In genomic region chr6:116072368-116072767, GRCh38 we compare ENCODE assay signal across 1 cellular context.
TF ChIP-seq lines count a peak whose summit lies in the region.

No MANE protein-coding gene starts in this region.

TF ChIP-seq in HepG2, 621 proteins besides CTCF, POLR2A, EP300 and RAD21 (continued from another document and continues in another):
- TF ChIP-seq PRDM4 (CRISPR knock-in tag; IDR thresholded peaks at IDR 0.05; ENCODE audit: borderline replicate concordance) (no peak), ZNF766 (CRISPR knock-in tag; IDR thresholded peaks at IDR 0.05; ENCODE audit: borderline replicate concordance) (no peak), SUZ12 (IDR thresholded peaks at IDR 0.05; ENCODE audit: low read depth, low read length) (no peak), CBFB (CRISPR knock-in tag; IDR thresholded peaks at IDR 0.05) (no peak), ZNF256 (CRISPR knock-in tag; conservative IDR thresholded peaks at IDR 0.05) (no peak), IKZF1 (IDR thresholded peaks at IDR 0.05) (no peak), ZSCAN9 (CRISPR knock-in tag; IDR thresholded peaks at IDR 0.05; ENCODE audit: borderline replicate concordance) (0 out of 2 replicates have a peak, but pooled peaks have one; percentile 65), ZNF546 (CRISPR knock-in tag; conservative IDR thresholded peaks at IDR 0.05) (no peak), TEAD2 (CRISPR knock-in tag; IDR thresholded peaks at IDR 0.05) (no peak), TBL1XR1 (IDR thresholded peaks at IDR 0.05; ENCODE audit: borderline replicate concordance, low read length, partially characterized antibody) (no peak), TCF7 (IDR thresholded peaks at IDR 0.05; ENCODE audit: low read depth) (peak; percentile 85), ZNF10 (CRISPR knock-in tag; IDR thresholded peaks at IDR 0.05; ENCODE audit: borderline replicate concordance, low read depth) (no peak), HDAC1 (CRISPR knock-in tag; IDR thresholded peaks at IDR 0.05) (peak; percentile 39; the same call in 1 of the 2 replicates), RXRB (CRISPR knock-in tag; IDR thresholded peaks at IDR 0.05; ENCODE audit: borderline replicate concordance) (peak; percentile 43; the same call in 1 of the 2 replicates), ZNF484 (CRISPR knock-in tag; IDR thresholded peaks at IDR 0.05; ENCODE audit: borderline replicate concordance, low read depth) (no peak), ZNF263 (CRISPR knock-in tag; IDR thresholded peaks at IDR 0.05) (no peak), NR0B2 (CRISPR knock-in tag; IDR thresholded peaks at IDR 0.05) (no peak), FOXA3 (CRISPR knock-in tag; IDR thresholded peaks at IDR 0.05) (peak; percentile 65; the same call in 1 of the 2 replicates), NFRKB (IDR thresholded peaks at IDR 0.05) (no peak), TSC22D2 (CRISPR knock-in tag; IDR thresholded peaks at IDR 0.05; ENCODE audit: borderline replicate concordance) (no peak), NKX3-1 (CRISPR knock-in tag; IDR thresholded peaks at IDR 0.05) (no peak), HIVEP1 (CRISPR knock-in tag; IDR thresholded peaks at IDR 0.05) (no peak), ZNF703 (CRISPR knock-in tag; IDR thresholded peaks at IDR 0.05; ENCODE audit: borderline replicate concordance) (no peak), ZNF644 (CRISPR knock-in tag; IDR thresholded peaks at IDR 0.05; ENCODE audit: low read depth) (peak; percentile 94), TAF1 (CRISPR knock-in tag; IDR thresholded peaks at IDR 0.05) (no peak), KMT2B (CRISPR knock-in tag; IDR thresholded peaks at IDR 0.05) (no peak), ZNF367 (CRISPR knock-in tag; IDR thresholded peaks at IDR 0.05; ENCODE audit: borderline replicate concordance) (no peak), ZFP90 (CRISPR knock-in tag; IDR thresholded peaks at IDR 0.05; ENCODE audit: borderline replicate concordance) (no peak), ZFYVE20 (CRISPR knock-in tag; IDR thresholded peaks at IDR 0.05; ENCODE audit: borderline replicate concordance, low read depth) (no peak), SP4 (CRISPR knock-in tag; IDR thresholded peaks at IDR 0.05) (no peak), ZNF282 (IDR thresholded peaks at IDR 0.05; ENCODE audit: partially characterized antibody) (no peak), KAT8 (CRISPR knock-in tag; IDR thresholded peaks at IDR 0.05) (no peak), ZNF83 (CRISPR knock-in tag; IDR thresholded peaks at IDR 0.05; ENCODE audit: borderline replicate concordance) (no peak), SNAPC2 (CRISPR knock-in tag; IDR thresholded peaks at IDR 0.05) (no peak), XBP1 (CRISPR knock-in tag; IDR thresholded peaks at IDR 0.05) (no peak), KLF13 (CRISPR knock-in tag; IDR thresholded peaks at IDR 0.05) (no peak), ZNF709 (CRISPR knock-in tag; IDR thresholded peaks at IDR 0.05) (no peak), LBX2 (CRISPR knock-in tag; IDR thresholded peaks at IDR 0.05; ENCODE audit: borderline replicate concordance) (no peak), FOXO1 (CRISPR knock-in tag; IDR thresholded peaks at IDR 0.05) (no peak), ZNF496 (CRISPR knock-in tag; IDR thresholded peaks at IDR 0.05; ENCODE audit: insufficient replicate concordance) (no peak), KDM3A (CRISPR knock-in tag; IDR thresholded peaks at IDR 0.05; ENCODE audit: low read depth) (no peak), CAMTA2 (CRISPR knock-in tag; IDR thresholded peaks at IDR 0.05; ENCODE audit: borderline replicate concordance) (no peak), MBD4 (IDR thresholded peaks at IDR 0.05; ENCODE audit: borderline replicate concordance, low read length) (no peak), NR1H2 (CRISPR knock-in tag; IDR thresholded peaks at IDR 0.05; ENCODE audit: borderline replicate concordance, low read depth) (no peak), TARDBP (CRISPR knock-in tag; IDR thresholded peaks at IDR 0.05) (peak; percentile 61; the same call in 1 of the 2 replicates), RBM39 (IDR thresholded peaks at IDR 0.05; ENCODE audit: low read depth, low read length, poor library complexity, severe bottlenecking) (no peak), JDP2 (CRISPR knock-in tag; IDR thresholded peaks at IDR 0.05; ENCODE audit: borderline replicate concordance) (no peak), ZNF30 (CRISPR knock-in tag; IDR thresholded peaks at IDR 0.05) (no peak), KDM2A (CRISPR knock-in tag; IDR thresholded peaks at IDR 0.05; ENCODE audit: borderline replicate concordance, low read depth) (no peak), MED8 (CRISPR knock-in tag; IDR thresholded peaks at IDR 0.05; ENCODE audit: insufficient replicate concordance) (no peak), ZIK1 (CRISPR knock-in tag; IDR thresholded peaks at IDR 0.05; ENCODE audit: borderline replicate concordance, low read depth) (no peak)
- TF ChIP-seq, protein P1, sequence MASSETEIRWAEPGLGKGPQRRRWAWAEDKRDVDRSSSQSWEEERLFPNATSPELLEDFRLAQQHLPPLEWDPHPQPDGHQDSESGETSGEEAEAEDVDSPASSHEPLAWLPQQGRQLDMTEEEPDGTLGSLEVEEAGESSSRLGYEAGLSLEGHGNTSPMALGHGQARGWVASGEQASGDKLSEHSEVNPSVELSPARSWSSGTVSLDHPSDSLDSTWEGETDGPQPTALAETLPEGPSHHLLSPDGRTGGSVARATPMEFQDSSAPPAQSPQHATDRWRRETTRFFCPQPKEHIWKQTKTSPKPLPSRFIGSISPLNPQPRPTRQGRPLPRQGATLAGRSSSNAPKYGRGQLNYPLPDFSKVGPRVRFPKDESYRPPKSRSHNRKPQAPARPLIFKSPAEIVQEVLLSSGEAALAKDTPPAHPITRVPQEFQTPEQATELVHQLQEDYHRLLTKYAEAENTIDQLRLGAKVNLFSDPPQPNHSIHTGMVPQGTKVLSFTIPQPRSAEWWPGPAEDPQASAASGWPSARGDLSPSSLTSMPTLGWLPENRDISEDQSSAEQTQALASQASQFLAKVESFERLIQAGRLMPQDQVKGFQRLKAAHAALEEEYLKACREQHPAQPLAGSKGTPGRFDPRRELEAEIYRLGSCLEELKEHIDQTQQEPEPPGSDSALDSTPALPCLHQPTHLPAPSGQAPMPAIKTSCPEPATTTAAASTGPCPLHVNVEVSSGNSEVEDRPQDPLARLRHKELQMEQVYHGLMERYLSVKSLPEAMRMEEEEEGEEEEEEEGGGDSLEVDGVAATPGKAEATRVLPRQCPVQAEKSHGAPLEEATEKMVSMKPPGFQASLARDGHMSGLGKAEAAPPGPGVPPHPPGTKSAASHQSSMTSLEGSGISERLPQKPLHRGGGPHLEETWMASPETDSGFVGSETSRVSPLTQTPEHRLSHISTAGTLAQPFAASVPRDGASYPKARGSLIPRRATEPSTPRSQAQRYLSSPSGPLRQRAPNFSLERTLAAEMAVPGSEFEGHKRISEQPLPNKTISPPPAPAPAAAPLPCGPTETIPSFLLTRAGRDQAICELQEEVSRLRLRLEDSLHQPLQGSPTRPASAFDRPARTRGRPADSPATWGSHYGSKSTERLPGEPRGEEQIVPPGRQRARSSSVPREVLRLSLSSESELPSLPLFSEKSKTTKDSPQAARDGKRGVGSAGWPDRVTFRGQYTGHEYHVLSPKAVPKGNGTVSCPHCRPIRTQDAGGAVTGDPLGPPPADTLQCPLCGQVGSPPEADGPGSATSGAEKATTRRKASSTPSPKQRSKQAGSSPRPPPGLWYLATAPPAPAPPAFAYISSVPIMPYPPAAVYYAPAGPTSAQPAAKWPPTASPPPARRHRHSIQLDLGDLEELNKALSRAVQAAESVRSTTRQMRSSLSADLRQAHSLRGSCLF (CRISPR knock-in tag; IDR thresholded peaks at IDR 0.05; ENCODE audit: borderline replicate concordance): no peak
- TF ChIP-seq, protein P2, sequence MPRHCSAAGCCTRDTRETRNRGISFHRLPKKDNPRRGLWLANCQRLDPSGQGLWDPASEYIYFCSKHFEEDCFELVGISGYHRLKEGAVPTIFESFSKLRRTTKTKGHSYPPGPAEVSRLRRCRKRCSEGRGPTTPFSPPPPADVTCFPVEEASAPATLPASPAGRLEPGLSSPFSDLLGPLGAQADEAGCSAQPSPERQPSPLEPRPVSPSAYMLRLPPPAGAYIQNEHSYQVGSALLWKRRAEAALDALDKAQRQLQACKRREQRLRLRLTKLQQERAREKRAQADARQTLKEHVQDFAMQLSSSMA (CRISPR knock-in tag; IDR thresholded peaks at IDR 0.05): no peak
- TF ChIP-seq, protein P3, sequence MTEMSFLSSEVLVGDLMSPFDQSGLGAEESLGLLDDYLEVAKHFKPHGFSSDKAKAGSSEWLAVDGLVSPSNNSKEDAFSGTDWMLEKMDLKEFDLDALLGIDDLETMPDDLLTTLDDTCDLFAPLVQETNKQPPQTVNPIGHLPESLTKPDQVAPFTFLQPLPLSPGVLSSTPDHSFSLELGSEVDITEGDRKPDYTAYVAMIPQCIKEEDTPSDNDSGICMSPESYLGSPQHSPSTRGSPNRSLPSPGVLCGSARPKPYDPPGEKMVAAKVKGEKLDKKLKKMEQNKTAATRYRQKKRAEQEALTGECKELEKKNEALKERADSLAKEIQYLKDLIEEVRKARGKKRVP (CRISPR knock-in tag; IDR thresholded peaks at IDR 0.05): peak in 1 of 2 experiments; percentile 99; a peak in 2 of 4 replicates
- TF ChIP-seq, protein P4, sequence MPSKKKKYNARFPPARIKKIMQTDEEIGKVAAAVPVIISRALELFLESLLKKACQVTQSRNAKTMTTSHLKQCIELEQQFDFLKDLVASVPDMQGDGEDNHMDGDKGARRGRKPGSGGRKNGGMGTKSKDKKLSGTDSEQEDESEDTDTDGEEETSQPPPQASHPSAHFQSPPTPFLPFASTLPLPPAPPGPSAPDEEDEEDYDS (CRISPR knock-in tag; IDR thresholded peaks at IDR 0.05): no peak
- TF ChIP-seq, protein P5, sequence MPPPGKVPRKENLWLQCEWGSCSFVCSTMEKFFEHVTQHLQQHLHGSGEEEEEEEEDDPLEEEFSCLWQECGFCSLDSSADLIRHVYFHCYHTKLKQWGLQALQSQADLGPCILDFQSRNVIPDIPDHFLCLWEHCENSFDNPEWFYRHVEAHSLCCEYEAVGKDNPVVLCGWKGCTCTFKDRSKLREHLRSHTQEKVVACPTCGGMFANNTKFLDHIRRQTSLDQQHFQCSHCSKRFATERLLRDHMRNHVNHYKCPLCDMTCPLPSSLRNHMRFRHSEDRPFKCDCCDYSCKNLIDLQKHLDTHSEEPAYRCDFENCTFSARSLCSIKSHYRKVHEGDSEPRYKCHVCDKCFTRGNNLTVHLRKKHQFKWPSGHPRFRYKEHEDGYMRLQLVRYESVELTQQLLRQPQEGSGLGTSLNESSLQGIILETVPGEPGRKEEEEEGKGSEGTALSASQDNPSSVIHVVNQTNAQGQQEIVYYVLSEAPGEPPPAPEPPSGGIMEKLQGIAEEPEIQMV (CRISPR knock-in tag; IDR thresholded peaks at IDR 0.05; ENCODE audit: low read depth): no peak
- TF ChIP-seq, protein P6, sequence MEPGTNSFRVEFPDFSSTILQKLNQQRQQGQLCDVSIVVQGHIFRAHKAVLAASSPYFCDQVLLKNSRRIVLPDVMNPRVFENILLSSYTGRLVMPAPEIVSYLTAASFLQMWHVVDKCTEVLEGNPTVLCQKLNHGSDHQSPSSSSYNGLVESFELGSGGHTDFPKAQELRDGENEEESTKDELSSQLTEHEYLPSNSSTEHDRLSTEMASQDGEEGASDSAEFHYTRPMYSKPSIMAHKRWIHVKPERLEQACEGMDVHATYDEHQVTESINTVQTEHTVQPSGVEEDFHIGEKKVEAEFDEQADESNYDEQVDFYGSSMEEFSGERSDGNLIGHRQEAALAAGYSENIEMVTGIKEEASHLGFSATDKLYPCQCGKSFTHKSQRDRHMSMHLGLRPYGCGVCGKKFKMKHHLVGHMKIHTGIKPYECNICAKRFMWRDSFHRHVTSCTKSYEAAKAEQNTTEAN (CRISPR knock-in tag; conservative IDR thresholded peaks at IDR 0.05): no peak
- TF ChIP-seq, protein P7, sequence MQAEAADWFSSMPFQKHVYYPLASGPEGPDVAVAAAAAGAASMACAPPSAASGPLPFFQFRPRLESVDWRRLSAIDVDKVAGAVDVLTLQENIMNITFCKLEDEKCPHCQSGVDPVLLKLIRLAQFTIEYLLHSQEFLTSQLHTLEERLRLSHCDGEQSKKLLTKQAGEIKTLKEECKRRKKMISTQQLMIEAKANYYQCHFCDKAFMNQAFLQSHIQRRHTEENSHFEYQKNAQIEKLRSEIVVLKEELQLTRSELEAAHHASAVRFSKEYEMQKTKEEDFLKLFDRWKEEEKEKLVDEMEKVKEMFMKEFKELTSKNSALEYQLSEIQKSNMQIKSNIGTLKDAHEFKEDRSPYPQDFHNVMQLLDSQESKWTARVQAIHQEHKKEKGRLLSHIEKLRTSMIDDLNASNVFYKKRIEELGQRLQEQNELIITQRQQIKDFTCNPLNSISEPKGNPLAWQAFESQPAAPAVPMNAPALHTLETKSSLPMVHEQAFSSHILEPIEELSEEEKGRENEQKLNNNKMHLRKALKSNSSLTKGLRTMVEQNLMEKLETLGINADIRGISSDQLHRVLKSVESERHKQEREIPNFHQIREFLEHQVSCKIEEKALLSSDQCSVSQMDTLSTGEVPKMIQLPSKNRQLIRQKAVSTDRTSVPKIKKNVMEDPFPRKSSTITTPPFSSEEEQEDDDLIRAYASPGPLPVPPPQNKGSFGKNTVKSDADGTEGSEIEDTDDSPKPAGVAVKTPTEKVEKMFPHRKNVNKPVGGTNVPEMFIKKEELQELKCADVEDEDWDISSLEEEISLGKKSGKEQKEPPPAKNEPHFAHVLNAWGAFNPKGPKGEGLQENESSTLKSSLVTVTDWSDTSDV (CRISPR knock-in tag; IDR thresholded peaks at IDR 0.05): no peak
